In genomic region chr17:11308550-11308949, GRCh38 we compare ENCODE assay signal across 29 cellular contexts.
"Had no signal": no experiment of that assay in that cellular context is flagged by ENCODE, and none has a peak within 500 bp of the region (broad histone marks: within the 10 kb centered on the region; RNA-seq: fewer than 3 reads in every experiment).

No MANE protein-coding gene starts in this region.

- H3K4me3 ChIP-seq: adrenal gland, SJCRH30, SK-N-MC had no signal

- H3K36me3 Mint-ChIP-seq: activated naive CD4-positive, alpha-beta T cell treated with anti-CD3 and anti-CD28 coated beads, Interleukin-2, amount 50 U/mL, for 72 hours; brain had no signal

- H3K36me3 ChIP-seq: adrenal gland, SJCRH30 had no signal

- H3K4me1 ChIP-seq: adrenal gland, SJCRH30 had no signal

- H3K9me3 Mint-ChIP-seq: activated naive CD4-positive, alpha-beta T cell treated with anti-CD3 and anti-CD28 coated beads for 36 hours had no signal

- H3K27ac Mint-ChIP-seq: activated CD4-positive, alpha-beta T cell treated with anti-CD3 and anti-CD28 coated beads for 36 hours; activated CD4-positive, alpha-beta T cell treated with anti-CD3 and anti-CD28 coated beads, Interleukin-2, amount 10 ng/mL, durations not matched to agents 7 days and 5 days; activated CD8-positive, alpha-beta T cell treated with anti-CD3 and anti-CD28 coated beads, Interleukin-2, amount 10 ng/mL, durations not matched to agents 7 days and 5 days; activated naive CD4-positive, alpha-beta T cell treated with anti-CD3 and anti-CD28 coated beads for 36 hours; activated naive CD4-positive, alpha-beta T cell treated with anti-CD3 and anti-CD28 coated beads, Interleukin-2, amount 50 U/mL, for 72 hours; activated T-helper 1 cell treated with anti-CD3 and anti-CD28 coated beads, Interleukin-12 subunit alpha, Interleukin-12 subunit beta, Interleukin-2, Interleukin-4 antibody, amounts not matched to agents 30 ng/mL and 10 ng/mL and 1 ng/mL, durations not matched to agents 14 hours and 24 hours and 36 hours had no signal

- DNase-seq: activated CD4-positive, alpha-beta T cell treated with anti-CD3 and anti-CD28 coated beads for 36 hours; activated CD4-positive, alpha-beta T cell treated with anti-CD3 and anti-CD28 coated beads, Interleukin-2, amount 10 ng/mL, durations not matched to agents 7 days and 5 days; activated CD4-positive, alpha-beta T cell treated with anti-CD3 and anti-CD28 coated beads, Interleukin-2, amount 50 U/mL, for 48 hours; activated CD8-positive, alpha-beta T cell treated with anti-CD3 and anti-CD28 coated beads, Interleukin-2, amount 10 ng/mL, durations not matched to agents 7 days and 5 days; activated gamma-delta T cell treated with Interleukin-2 at 50 U/mL for 16 hours; activated naive CD4-positive, alpha-beta T cell treated with anti-CD3 and anti-CD28 coated beads for 36 hours; activated T-cell treated with anti-CD3 and anti-CD28 coated beads, Interleukin-2, amount 50 U/mL, for 4 hours; adrenal gland; central memory CD4-positive, alpha-beta T cell; MM.1S; MV-4-11; NCI-H1092; NCI-H1436 treated with DMSO at 0.1 percent for 48 hours; NCI-H1694 treated with DMSO at 0.1 percent for 48 hours; NCI-H2029; NCI-H510A; NCI-H526; NCI-H748 treated with DMSO at 0.1 percent for 48 hours; NK-92 treated with Interleukin-12 subunit alpha and Interleukin-12 subunit beta, amount 100 ng/mL, for 24 hours; OCI-M1; SHP77; SJCRH30; T1000 had no signal

- ATAC-seq: activated CD4-positive, alpha-beta T cell treated with anti-CD3 and anti-CD28 coated beads for 36 hours; activated CD4-positive, CD25-positive, alpha-beta regulatory T cell treated with anti-CD3 and anti-CD28 coated beads, Interleukin-2, amount 50 U/mL, for 24 hours; activated CD8-positive, alpha-beta T cell treated with anti-CD3 and anti-CD28 coated beads, Interleukin-2, amount 10 ng/mL, durations not matched to agents 7 days and 5 days; activated naive CD4-positive, alpha-beta T cell treated with anti-CD3 and anti-CD28 coated beads, Interleukin-2, amount 50 U/mL, for 72 hours; activated T-cell treated with anti-CD3 and anti-CD28 coated beads, Interleukin-2, amount 50 U/mL, for 4 hours had no signal

- H3K27ac ChIP-seq: adrenal gland, KMS-11, SJCRH30, SK-N-MC had no signal

- H3K4me3 Mint-ChIP-seq: activated CD4-positive, alpha-beta T cell treated with anti-CD3 and anti-CD28 coated beads for 36 hours; activated CD4-positive, alpha-beta T cell treated with anti-CD3 and anti-CD28 coated beads, Interleukin-2, amount 10 ng/mL, durations not matched to agents 7 days and 5 days; activated CD8-positive, alpha-beta T cell treated with anti-CD3 and anti-CD28 coated beads, Interleukin-2, amount 10 ng/mL, durations not matched to agents 7 days and 5 days; activated naive CD4-positive, alpha-beta T cell treated with anti-CD3 and anti-CD28 coated beads for 36 hours; activated T-cell treated with anti-CD3 and anti-CD28 coated beads, Interleukin-2, amount 50 U/mL, for 4 hours; activated T-helper 1 cell treated with anti-CD3 and anti-CD28 coated beads, Interleukin-12 subunit alpha, Interleukin-12 subunit beta, Interleukin-2, Interleukin-4 antibody, amounts not matched to agents 30 ng/mL and 10 ng/mL and 1 ng/mL, durations not matched to agents 14 hours and 24 hours and 36 hours; brain had no signal

- H3K4me1 Mint-ChIP-seq: activated CD4-positive, alpha-beta T cell treated with anti-CD3 and anti-CD28 coated beads for 36 hours; activated CD4-positive, alpha-beta T cell treated with anti-CD3 and anti-CD28 coated beads, Interleukin-2, amount 10 ng/mL, durations not matched to agents 7 days and 5 days; brain had no signal

- H3K27me3 Mint-ChIP-seq: activated CD4-positive, alpha-beta T cell treated with anti-CD3 and anti-CD28 coated beads for 36 hours; activated CD4-positive, alpha-beta T cell treated with anti-CD3 and anti-CD28 coated beads, Interleukin-2, amount 10 ng/mL, durations not matched to agents 7 days and 5 days; brain had no signal

- H3K27me3 ChIP-seq: SJCRH30 had no signal

- H3K9me3 ChIP-seq: adrenal gland, SJCRH30 had no signal

- H3K9ac ChIP-seq: KMS-11 had no signal
